ENCODE assay signal across 23 cellular contexts in the genomic region with DNA sequence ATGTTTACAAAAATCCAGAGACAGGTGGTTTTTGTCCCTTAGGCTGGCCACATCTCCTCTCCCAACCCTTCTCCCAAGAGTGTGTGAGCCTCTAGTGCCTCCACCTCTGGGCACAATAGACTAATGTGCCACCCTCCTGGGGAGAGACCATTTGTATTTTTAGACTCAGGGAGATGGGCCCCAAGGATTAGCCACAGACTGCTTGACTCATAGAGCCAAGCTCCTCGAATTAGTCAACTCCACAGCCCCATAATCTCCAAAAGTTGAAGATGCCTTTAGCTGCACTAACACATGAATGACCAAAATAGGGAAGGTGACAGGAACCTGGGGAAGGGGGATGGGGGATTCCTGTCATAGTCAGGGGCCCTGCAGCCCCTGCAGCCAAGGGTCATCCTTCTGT. TPM values are rescaled to one million over a fixed set of nuclear protein-coding genes. Genes with fewer than 3 reads are reported as not detected.
"Had no signal": no experiment of that assay in that cellular context is flagged by ENCODE, and none has a peak within 500 bp of the region (broad histone marks: within the 10 kb centered on the region; RNA-seq: fewer than 3 reads in every experiment).

No MANE protein-coding gene starts in this region.

- H3K27ac ChIP-seq: SJCRH30 had no signal

- DNase-seq: IMR-90, Karpas-422, KG1, MG63, NCI-H1092, NCI-H1105 treated with DMSO at 0.1 percent for 48 hours, NCI-H1436, NCI-H187, NCI-H2029, NCI-H2081 treated with DMSO at 0.1 percent for 48 hours, NCI-H2171, NCI-H226, NCI-H446, NCI-H510A, NCI-H524 treated with DMSO at 0.1 percent for 48 hours, NCI-H69, NCI-H774, PC-3, SHP77 treated with DMSO at 0.1 percent for 48 hours had no signal

- H3K4me1 ChIP-seq: SJCRH30 had no signal

- H3K27me3 ChIP-seq: SJCRH30 had no signal

- H3K4me3 ChIP-seq: MG63, SJCRH30 had no signal

- H3K9me3 ChIP-seq: MG63, SJCRH30 had no signal

- ATAC-seq: PC-3, Right ventricle myocardium inferior, SK-N-SH treated with all-trans-retinoic acid at 6 μM for 48 hours had no signal

- H3K36me3 ChIP-seq: MG63, SJCRH30 had no signal

RNA-seq across cellular contexts. Expression of a gene that starts 53.0 kb away (rescaled TPM):
- total RNA-seq: HepG2, PC-3 had no signal
